ENCODE assay signal across 12 cellular contexts in genomic region chr6:25312034-25312620, GRCh38. TPM values are rescaled to one million over a fixed set of nuclear protein-coding genes. Genes with fewer than 3 reads are reported as not detected.
DNase-seq lines count a peak whose midpoint lies in the region; ATAC-seq and TF ChIP-seq lines count a peak whose summit lies in the region.
"Had no signal": no experiment of that assay in that cellular context is flagged by ENCODE, and none has a peak within 500 bp of the region (broad histone marks: within the 10 kb centered on the region; RNA-seq: fewer than 3 reads in every experiment).

No MANE protein-coding gene starts in this region.

- H3K4me1 ChIP-seq in ACC112 (ENCODE audit: control insufficient read depth, insufficient read depth, low read length, unreplicated experiment) (peaks cover 30% of the 10 kb centered on the region), IMR-90 (ENCODE audit: control insufficient read depth, insufficient read depth, low read length) (peaks cover 9% of the 10 kb centered on the region), mucosa of descending colon (ENCODE audit: low read depth) (no peaks in the 10 kb centered on the region)
- H3K4me1 ChIP-seq: BE2C, right lobe of liver had no signal

- in situ Hi-C loops in IMR-90 (cut with MboI; ENCODE audit: low sequenced_read_pairs): no loop called here

- H4K91ac ChIP-seq in IMR-90 (ENCODE audit: insufficient read depth, low read depth, low read length): peak overlapping the region; percentile 63; the same call in 1 of the 2 replicates

- no peaks in the 10 kb centered on the region for H3K9me3 ChIP-seq in IMR-90 (ENCODE audit: control insufficient read depth, insufficient read depth, low read length)
- H3K9me3 ChIP-seq in mucosa of descending colon: no peaks in the 10 kb centered on the region
- H3K9me3 ChIP-seq: BE2C, right lobe of liver had no signal

- H2BK5ac ChIP-seq in IMR-90 (ENCODE audit: low read depth, low read length, poor library complexity, severe bottlenecking): peak overlapping the region; percentile 40

- H3K56ac ChIP-seq in IMR-90 (ENCODE audit: extremely low read depth, insufficient read depth, low read length): peak overlapping the region; percentile 52; the same call in 1 of the 2 replicates

- H3K36me3 ChIP-seq in ACC112 (ENCODE audit: insufficient read depth, low read length): no peaks in the 10 kb centered on the region
- no peaks in the 10 kb centered on the region for H3K36me3 ChIP-seq in IMR-90 (ENCODE audit: control insufficient read depth, insufficient read depth, low read length)
- H3K36me3 ChIP-seq in mucosa of descending colon (ENCODE audit: low read depth): no peaks in the 10 kb centered on the region
- H3K36me3 ChIP-seq: BE2C, right lobe of liver had no signal

- peak overlapping the region; percentile 49 to 90; a peak in 2 of 4 replicates for H4K8ac ChIP-seq in IMR-90 (ENCODE audit: low read depth in 2 of 2, low read length in 2 of 2)

- TF ChIP-seq POLR2A in IMR-90 (IDR thresholded peaks at IDR 0.05; ENCODE audit: low read depth, low read length): no peak

- H3K4me3 ChIP-seq in ACC112 (ENCODE audit: low read depth, low read length): peak overlapping the region; percentile 65
- H3K4me3 ChIP-seq in IMR-90 (ENCODE audit: insufficient read depth, low read depth, low read length): no peak overlapping the region
- peak overlapping the region; percentile 16 for H3K4me3 ChIP-seq in coronary artery
- H3K4me3 ChIP-seq in mucosa of descending colon: no peak overlapping the region
- H3K4me3 ChIP-seq: right lobe of liver had no signal

- no peak overlapping the region; the same call in 1 of the 2 replicates for H3K14ac ChIP-seq in IMR-90 (replicated peaks; ENCODE audit: low read depth, low read length)

- H3K18ac ChIP-seq in IMR-90 (ENCODE audit: low read depth, low read length): no peak overlapping the region; the same call in 1 of the 2 replicates

- H3K27me3 ChIP-seq in ACC112 (ENCODE audit: insufficient read depth, low read length): no peaks in the 10 kb centered on the region
- H3K27me3 ChIP-seq in IMR-90 (ENCODE audit: control insufficient read depth, insufficient read depth, low read length): no peaks in the 10 kb centered on the region
- H3K27me3 ChIP-seq: BE2C, right lobe of liver had no signal

- peaks cover 0 to 10% of the 10 kb centered on the region in 2 experiments; a peak in 2 of 4 replicates for H3K79me1 ChIP-seq in IMR-90 (ENCODE audit: low read depth in 1 of 2, low read length in 2 of 2)

- DNase-seq in IMR-90 (peak; percentile 46), coronary artery (ENCODE audit: low spot score) (no peak), mucosa of descending colon (peak in 1 of 3 donors; percentile 37), NCI-H2171 treated with DMSO at 0.1 percent for 48 hours (lab: John Stamatoyannopoulos, UW) (no peak), NCI-H1092 (lab: John Stamatoyannopoulos, UW) (no peak)
- no peak for DNase-seq in activated T-helper 1 cell treated with anti-CD3 and anti-CD28 coated beads, Interleukin-12 subunit alpha, Interleukin-12 subunit beta, Interleukin-2, Interleukin-4 antibody, amounts not matched to agents 30 ng/mL and 10 ng/mL and 1 ng/mL, durations not matched to agents 14 hours and 24 hours and 36 hours (ENCODE audit: low spot score)
- DNase-seq in stimulated activated CD8-positive, alpha-beta memory T cell treated with anti-CD3 and anti-CD28 coated beads, Interleukin-4, amount 100 ng/mL, for 48 hours: no peak
- DNase-seq: BE2C, NCI-H2029 treated with DMSO at 0.1 percent for 48 hours, right lobe of liver had no signal

- no peak overlapping the region for H2AK9ac ChIP-seq in IMR-90 (replicated peaks; ENCODE audit: low read depth, low read length, poor library complexity)

- no TSS peak for BruUV-seq in IMR-90 (replicated peaks; lab: Mats Ljungman, UMichigan)

- H3K27ac ChIP-seq in ACC112 (ENCODE audit: low read depth, low read length) (peak overlapping the region; percentile 92), IMR-90 (ENCODE audit: insufficient read depth, low read length) (peak overlapping the region; percentile 64; the same call in 1 of the 2 replicates), coronary artery (peak overlapping the region; percentile 43 to 80)
- H3K27ac ChIP-seq: right lobe of liver had no signal

- ATAC-seq in IMR-90 (ENCODE audit: low read depth) (no peak; the same call in none of the 2 replicates), mucosa of descending colon (peak; percentile 70)
- ATAC-seq: right lobe of liver; stimulated activated effector memory CD8-positive, alpha-beta T cell treated with anti-CD3 and anti-CD28 coated beads, Interleukin-12 subunit alpha, Interleukin-12 subunit beta, amount 100 ng/mL, for 72 hours had no signal

- H2BK120ac ChIP-seq in IMR-90 (ENCODE audit: low read depth, low read length): peak overlapping the region; percentile 89

- H4K20me1 ChIP-seq in IMR-90 (ENCODE audit: insufficient read depth, low read length): no peaks in the 10 kb centered on the region

- H3K4me1 Mint-ChIP-seq in activated T-helper 1 cell treated with anti-CD3 and anti-CD28 coated beads, Interleukin-12 subunit alpha, Interleukin-12 subunit beta, Interleukin-2, Interleukin-4 antibody, amounts not matched to agents 30 ng/mL and 10 ng/mL and 1 ng/mL, durations not matched to agents 14 hours and 24 hours and 36 hours (ENCODE audit: low read depth): peaks cover 8% of the 10 kb centered on the region
- H3K4me1 Mint-ChIP-seq: stimulated activated effector memory CD8-positive, alpha-beta T cell treated with anti-CD3 and anti-CD28 coated beads, Interleukin-12 subunit alpha, Interleukin-12 subunit beta, amount 100 ng/mL, for 72 hours had no signal

- peak overlapping the region; percentile 68; the same call in 1 of the 2 replicates for H2AK5ac ChIP-seq in IMR-90 (ENCODE audit: low read depth, low read length)

- H2BK20ac ChIP-seq in IMR-90 (ENCODE audit: low read depth, low read length): peak overlapping the region; percentile 75

- H3K79me2 ChIP-seq in ACC112 (ENCODE audit: control insufficient read depth, insufficient read depth, low read length, unreplicated experiment): peaks cover 4% of the 10 kb centered on the region

- no peak overlapping the region for H3K23ac ChIP-seq in IMR-90 (ENCODE audit: low read depth, low read length)

- peak overlapping the region; percentile 70; the same call in 1 of the 3 replicates for H2BK15ac ChIP-seq in IMR-90 (ENCODE audit: low read depth, low read length)

- dilution Hi-C loops in IMR-90 (cut with HindIII; ENCODE audit: low sequenced_read_pairs, unreplicated experiment): no loop called here

- intact Hi-C loops in IMR-90 (cut with micrococcal nuclease) (loop anchor here (1.0 to 2.0 kb wide), 2 partner anchors 34 to 47 kb away; no protein-coding TSS in a partner anchor), mucosa of descending colon (cut with DNase I, micrococcal nuclease) (no loop called here)
- intact Hi-C loops in activated T-helper 1 cell treated with anti-CD3 and anti-CD28 coated beads, Interleukin-12 subunit alpha, Interleukin-12 subunit beta, Interleukin-2, Interleukin-4 antibody, amounts not matched to agents 30 ng/mL and 10 ng/mL and 1 ng/mL, durations not matched to agents 14 hours and 24 hours and 36 hours (cut with micrococcal nuclease): no loop called here

- no peaks in the 10 kb centered on the region for H3K9me3 Mint-ChIP-seq in activated T-helper 1 cell treated with anti-CD3 and anti-CD28 coated beads, Interleukin-12 subunit alpha, Interleukin-12 subunit beta, Interleukin-2, Interleukin-4 antibody, amounts not matched to agents 30 ng/mL and 10 ng/mL and 1 ng/mL, durations not matched to agents 14 hours and 24 hours and 36 hours
- H3K9me3 Mint-ChIP-seq: stimulated activated effector memory CD8-positive, alpha-beta T cell treated with anti-CD3 and anti-CD28 coated beads, Interleukin-12 subunit alpha, Interleukin-12 subunit beta, amount 100 ng/mL, for 72 hours had no signal

- POLR2A ChIA-PET in IMR-90 (lab: Charles Lee; ENCODE audit: unreplicated experiment): interaction anchor here (0.7 to 1.1 kb wide), 2 partner anchors 13 to 176 kb away, joined by 4 read pairs; no protein-coding TSS in a partner anchor

- peaks cover 4% of the 10 kb centered on the region for H3K9me1 ChIP-seq in IMR-90 (ENCODE audit: insufficient read depth, low read length)

- H3K4me2 ChIP-seq in IMR-90 (ENCODE audit: low read depth, low read length): peak overlapping the region; percentile 39; the same call in 1 of the 2 replicates

- no CpG with 5 or more reads among the region's 2 CpGs for WGBS in IMR-90 (ENCODE audit: extremely low coverage in 2 of 2, insufficient read length in 1 of 2), 2 experiments

- no peak for TF ChIP-seq CTCF in IMR-90 (conservative IDR thresholded peaks at IDR 0.05; ENCODE audit: low read depth, low read length)
- TF ChIP-seq CTCF in coronary artery (IDR thresholded peaks at IDR 0.05): no peak
- TF ChIP-seq CTCF in mucosa of descending colon (IDR thresholded peaks at IDR 0.05): no peak

- no peak overlapping the region for H3K27ac Mint-ChIP-seq in activated T-helper 1 cell treated with anti-CD3 and anti-CD28 coated beads, Interleukin-12 subunit alpha, Interleukin-12 subunit beta, Interleukin-2, Interleukin-4 antibody, amounts not matched to agents 30 ng/mL and 10 ng/mL and 1 ng/mL, durations not matched to agents 14 hours and 24 hours and 36 hours
- H3K27ac Mint-ChIP-seq: stimulated activated effector memory CD8-positive, alpha-beta T cell treated with anti-CD3 and anti-CD28 coated beads, Interleukin-12 subunit alpha, Interleukin-12 subunit beta, amount 100 ng/mL, for 72 hours had no signal

- H2AFZ ChIP-seq in ACC112 (ENCODE audit: low read length, unreplicated experiment) (peak overlapping the region; percentile 68), IMR-90 (replicated peaks; ENCODE audit: low read length, poor library complexity) (no peak overlapping the region)

- H3K4ac ChIP-seq in IMR-90 (ENCODE audit: low read depth, low read length): peak overlapping the region; percentile 83

- H3K36me3 Mint-ChIP-seq in activated T-helper 1 cell treated with anti-CD3 and anti-CD28 coated beads, Interleukin-12 subunit alpha, Interleukin-12 subunit beta, Interleukin-2, Interleukin-4 antibody, amounts not matched to agents 30 ng/mL and 10 ng/mL and 1 ng/mL, durations not matched to agents 14 hours and 24 hours and 36 hours (ENCODE audit: low read depth): no peaks in the 10 kb centered on the region
- H3K36me3 Mint-ChIP-seq: stimulated activated effector memory CD8-positive, alpha-beta T cell treated with anti-CD3 and anti-CD28 coated beads, Interleukin-12 subunit alpha, Interleukin-12 subunit beta, amount 100 ng/mL, for 72 hours had no signal

- no peak for TF ChIP-seq RAD21 in IMR-90 (IDR thresholded peaks at IDR 0.05; ENCODE audit: low read length)

- no peaks in the 10 kb centered on the region for H3K27me3 Mint-ChIP-seq in activated T-helper 1 cell treated with anti-CD3 and anti-CD28 coated beads, Interleukin-12 subunit alpha, Interleukin-12 subunit beta, Interleukin-2, Interleukin-4 antibody, amounts not matched to agents 30 ng/mL and 10 ng/mL and 1 ng/mL, durations not matched to agents 14 hours and 24 hours and 36 hours (ENCODE audit: insufficient read depth)

- no peak overlapping the region; the same call in 1 of the 2 replicates for H3K9ac ChIP-seq in IMR-90 (ENCODE audit: low read depth, low read length)

- H3K4me3 Mint-ChIP-seq in activated T-helper 1 cell treated with anti-CD3 and anti-CD28 coated beads, Interleukin-12 subunit alpha, Interleukin-12 subunit beta, Interleukin-2, Interleukin-4 antibody, amounts not matched to agents 30 ng/mL and 10 ng/mL and 1 ng/mL, durations not matched to agents 14 hours and 24 hours and 36 hours: no peak overlapping the region
- H3K4me3 Mint-ChIP-seq: stimulated activated effector memory CD8-positive, alpha-beta T cell treated with anti-CD3 and anti-CD28 coated beads, Interleukin-12 subunit alpha, Interleukin-12 subunit beta, amount 100 ng/mL, for 72 hours had no signal

- no peak overlapping the region; the same call in 1 of the 2 replicates for H4K5ac ChIP-seq in IMR-90 (ENCODE audit: low read depth, low read length)

- CTCF ChIA-PET in IMR-90 (lab: Yijun Ruan, JAX): interaction anchor here (0.6 to 1.3 kb wide), 8 partner anchors 9 to 511 kb away, joined by 3 to 8 read pairs (median 4); no protein-coding TSS in a partner anchor

RNA-seq across cellular contexts. Expression of gene CARMIL1, which starts 33.0 kb away (rescaled TPM):
- total RNA-seq in IMR-90 (2012; rRNA removed): 2.9 and 3.3 TPM in 2 replicates
- polyA plus RNA-seq in IMR-90 (2012; rRNA removed): 0.90 and 1.3 TPM in 2 replicates
- 0.29 and 0.35 TPM in 2 replicates for polyA plus RNA-seq in IMR-90 (2012; cell fraction: cytosol; rRNA removed)
- 0.13 and 0.99 TPM in 2 replicates for polyA plus RNA-seq in IMR-90 (2012; cell fraction: nucleus; rRNA removed; ENCODE audit: low replicate concordance)
- total RNA-seq in mucosa of descending colon: 10 to 100 TPM; 21.8 to 61.0 (median 44.8) TPM
- 1.7 and 1.9 TPM in 2 replicates for total RNA-seq in activated T-helper 1 cell treated with anti-CD3 and anti-CD28 coated beads, Interleukin-12 subunit alpha, Interleukin-12 subunit beta, Interleukin-2, Interleukin-4 antibody, amounts not matched to agents 30 ng/mL and 10 ng/mL and 1 ng/mL, durations not matched to agents 14 hours and 24 hours and 36 hours

Comparison
In these comparisons a context has a peak if more than half of its experiments do, and no peak if none do; other contexts are left out.
1. H3K4me3 ChIP-seq: peak in ACC112 (single experiment) and coronary artery (single experiment); none in IMR-90 (single experiment) and mucosa of descending colon (single experiment).
2. Peak in every context shown above with its lines, with median percentiles within 50 percentile points of each other: H3K27ac ChIP-seq.